Comparison of ENCODE assay signal across 9 cellular contexts in genomic region chr7:142303650-142304049, GRCh38. TPM values are rescaled to one million over a fixed set of nuclear protein-coding genes. Genes with fewer than 3 reads are reported as not detected.
DNase-seq lines count a peak whose midpoint lies in the region; ATAC-seq and TF ChIP-seq lines count a peak whose summit lies in the region.
"Had no signal": no experiment of that assay in that cellular context is flagged by ENCODE, and none has a peak within 500 bp of the region (broad histone marks: within the 10 kb centered on the region; RNA-seq: fewer than 3 reads in every experiment).

No MANE protein-coding gene starts in this region.

- no peaks in the 10 kb centered on the region for H3K36me3 Mint-ChIP-seq in activated CD8-positive, alpha-beta memory T cell treated with anti-CD3 and anti-CD28 coated beads, Interleukin-2, amount 10 ng/mL, durations not matched to agents 7 days and 5 days

- H3K4me1 ChIP-seq in BE2C (no peaks in the 10 kb centered on the region), NT2/D1 (ENCODE audit: insufficient read depth, insufficient read length) (no peaks in the 10 kb centered on the region)

- no peaks in the 10 kb centered on the region for H3K9me3 Mint-ChIP-seq in activated CD8-positive, alpha-beta memory T cell treated with anti-CD3 and anti-CD28 coated beads, Interleukin-2, amount 10 ng/mL, durations not matched to agents 7 days and 5 days (ENCODE audit: low read depth)

- ATAC-seq in activated CD8-positive, alpha-beta memory T cell treated with anti-CD3 and anti-CD28 coated beads, Interleukin-2, amount 10 ng/mL, durations not matched to agents 7 days and 5 days: no peak
- ATAC-seq in HG02970 (IDR thresholded peaks at IDR 0.05; ENCODE audit: low FRiP score, unreplicated experiment) (no peak), GM21723 (IDR thresholded peaks at IDR 0.05; ENCODE audit: unreplicated experiment) (no peak)

- in situ Hi-C loops in GM13976 (cut with MboI; ENCODE audit: low sequenced_read_pairs, unreplicated experiment): no loop called here

- no peaks in the 10 kb centered on the region for H3K27me3 ChIP-seq in BE2C
- H3K27me3 ChIP-seq in NT2/D1 (ENCODE audit: insufficient read depth, insufficient read length): no peaks in the 10 kb centered on the region

- H3K9me3 ChIP-seq in BE2C (no peaks in the 10 kb centered on the region), NT2/D1 (ENCODE audit: insufficient read depth, low read length) (no peaks in the 10 kb centered on the region)

- TF ChIP-seq CTCF in BE2C (IDR thresholded peaks at IDR 0.05; ENCODE audit: low read depth, low read length) (peak; percentile 38), GM13976 (IDR thresholded peaks at IDR 0.05; ENCODE audit: borderline replicate concordance, control extremely low read depth, extremely low read depth, insufficient read depth, missing control alignments) (peak; percentile 39), fibroblast of the aortic adventitia (IDR thresholded peaks at IDR 0.05; ENCODE audit: insufficient read depth, low read length) (peak; percentile 5)

- H3K36me3 ChIP-seq in BE2C (no peaks in the 10 kb centered on the region), NT2/D1 (ENCODE audit: insufficient read depth, insufficient read length, low read length) (no peaks in the 10 kb centered on the region)

- H3K4me1 Mint-ChIP-seq in activated CD8-positive, alpha-beta memory T cell treated with anti-CD3 and anti-CD28 coated beads, Interleukin-2, amount 10 ng/mL, durations not matched to agents 7 days and 5 days: peaks cover 15% of the 10 kb centered on the region

- H3K4me3 Mint-ChIP-seq in activated CD8-positive, alpha-beta memory T cell treated with anti-CD3 and anti-CD28 coated beads, Interleukin-2, amount 10 ng/mL, durations not matched to agents 7 days and 5 days: no peak overlapping the region

- DNase-seq in BE2C: no peak
- DNase-seq in GM13976 (ENCODE audit: low spot score): no peak
- DNase-seq in NT2/D1 (ENCODE audit: low read depth, low spot score): peak; percentile 38
- no peak for DNase-seq in fibroblast of the aortic adventitia (ENCODE audit: low read depth)
- DNase-seq in activated CD8-positive, alpha-beta memory T cell treated with anti-CD3 and anti-CD28 coated beads, Interleukin-2, amount 10 ng/mL, durations not matched to agents 7 days and 5 days: no peak
- DNase-seq in SW480 (ENCODE audit: low spot score): no peak

- H3K4me3 ChIP-seq in BE2C (ENCODE audit: low read depth, low read length): no peak overlapping the region
- no peak overlapping the region for H3K4me3 ChIP-seq in NT2/D1 (ENCODE audit: insufficient read length, low read depth)
- no peak overlapping the region for H3K4me3 ChIP-seq in fibroblast of the aortic adventitia (ENCODE audit: low read depth, low read length)

- H3K9ac ChIP-seq in NT2/D1 (ENCODE audit: insufficient read length, low read depth): no peak overlapping the region

- peaks cover 17% of the 10 kb centered on the region for H3K27me3 Mint-ChIP-seq in activated CD8-positive, alpha-beta memory T cell treated with anti-CD3 and anti-CD28 coated beads, Interleukin-2, amount 10 ng/mL, durations not matched to agents 7 days and 5 days

- H3K27ac Mint-ChIP-seq in activated CD8-positive, alpha-beta memory T cell treated with anti-CD3 and anti-CD28 coated beads, Interleukin-2, amount 10 ng/mL, durations not matched to agents 7 days and 5 days: no peak overlapping the region

- CTCF ChIA-PET in activated CD8-positive, alpha-beta memory T cell treated with anti-CD3 and anti-CD28 coated beads, Interleukin-2, amount 10 ng/mL, durations not matched to agents 7 days and 5 days (lab: Charles Lee): interaction anchor here (0.7 to 6.1 kb wide), 14 partner anchors 9 to 649 kb away, joined by 3 to 39 read pairs (median 4); no protein-coding TSS in a partner anchor

RNA-seq across cellular contexts. Expression of gene PRSS58, which starts 45.8 kb away (rescaled TPM):
- polyA plus RNA-seq in BE2C (2012; ENCODE audit: insufficient read depth, insufficient read length, low read depth): not detected
- not detected in 2 replicates for total RNA-seq in fibroblast of the aortic adventitia (ENCODE audit: low replicate concordance)
- total RNA-seq in activated CD8-positive, alpha-beta memory T cell treated with anti-CD3 and anti-CD28 coated beads, Interleukin-2, amount 10 ng/mL, durations not matched to agents 7 days and 5 days: not detected
- total RNA-seq: T-helper 1 cell treated with Interleukin-12 subunit alpha and Interleukin-12 subunit beta and Interleukin-4 antibody, amounts not matched to agents 30 ng/mL and 1 ng/mL, for 36 hours had no signal
